ENCODE assay signal across 14 cellular contexts in genomic region chr1:70083519-70083918, GRCh38.
DNase-seq lines count a peak whose midpoint lies in the region; ATAC-seq, FAIRE-seq and TF ChIP-seq lines count a peak whose summit lies in the region.
"Had no signal": no experiment of that assay in that cellular context is flagged by ENCODE, and none has a peak within 500 bp of the region (broad histone marks: within the 10 kb centered on the region; RNA-seq: fewer than 3 reads in every experiment).

No MANE protein-coding gene starts in this region.

- POLR2A ChIA-PET in GM12878 (lab: Charles Lee): no interaction called here

- H2AFZ ChIP-seq in Loucy (ENCODE audit: low read length) (peak overlapping the region; percentile 20; the same call in 1 of the 2 replicates), GM12878 (ENCODE audit: control insufficient read depth, low read depth, low read length) (no peak overlapping the region)

- H3K4me1 ChIP-seq in Loucy (ENCODE audit: insufficient read depth, low read length, poor library complexity, severe bottlenecking): peaks cover 9% of the 10 kb centered on the region
- no peaks in the 10 kb centered on the region for H3K4me1 ChIP-seq in GM12878 (ENCODE audit: control insufficient read depth, insufficient read depth, low read length)
- no peaks in the 10 kb centered on the region for H3K4me1 ChIP-seq in gastrocnemius medialis

- TF ChIP-seq POLR2A in GM12878 (IDR thresholded peaks at IDR 0.05; ENCODE audit: low read depth, low read length) (no peak), gastrocnemius medialis (IDR thresholded peaks at IDR 0.05) (no peak)

- H3K9ac ChIP-seq in Loucy (ENCODE audit: low read depth, low read length, poor library complexity, severe bottlenecking) (no peak overlapping the region), GM12878 (ENCODE audit: control insufficient read depth, insufficient read depth, low read length) (no peak overlapping the region)

- 0 out of 2 replicates have a peak, but pooled peaks cover 3% of the 10 kb centered on the region for H3F3A ChIP-seq in Loucy (ENCODE audit: low read depth)

- intact Hi-C loops in GM12878 (cut with micrococcal nuclease; ENCODE audit: unreplicated experiment) (no loop called here), gastrocnemius medialis (cut with DNase I; ENCODE audit: low total_unique reads) (no loop called here)

- no TSS peak for BruUV-seq in GM12878 (replicated peaks; lab: Mats Ljungman, UMichigan)

- no peak for FAIRE-seq in GM12878 (lab: Jason Lieb, UNC)

- TF ChIP-seq RAD21 in GM12878 (IDR thresholded peaks at IDR 0.05; ENCODE audit: insufficient read depth, low read depth, low read length): no peak

- in situ Hi-C loops in GM12878 (cut with MboI): no loop called here
- in situ Hi-C loops in gastrocnemius medialis (cut with MboI; ENCODE audit: low sequenced_read_pairs in 4 of 4): no loop called here

- H3K4me3 ChIP-seq in Loucy (ENCODE audit: low read length, poor library complexity, severe bottlenecking) (no peak overlapping the region), GM12878 (no peak overlapping the region), gastrocnemius medialis (no peak overlapping the region)

- H3K27ac ChIP-seq in GM12878 (ENCODE audit: control insufficient read depth, insufficient read depth) (no peak overlapping the region), gastrocnemius medialis (no peak overlapping the region)

- ATAC-seq in GM18861 (IDR thresholded peaks at IDR 0.05; ENCODE audit: unreplicated experiment) (peak; percentile 89), HG02885 (IDR thresholded peaks at IDR 0.05; ENCODE audit: poor library complexity, unreplicated experiment) (peak; percentile 50), GM12878 (peak; percentile 69), GM21528 (IDR thresholded peaks at IDR 0.05; ENCODE audit: low FRiP score, unreplicated experiment) (no peak), gastrocnemius medialis (no peak)
- ATAC-seq: SK-N-SH treated with all-trans-retinoic acid at 6 μM for 48 hours had no signal

- H3K9me2 ChIP-seq in Loucy (replicated peaks; ENCODE audit: low read depth, low read length): no peaks in the 10 kb centered on the region

- H4K20me1 ChIP-seq in Loucy (ENCODE audit: insufficient read depth, low read length, poor library complexity, severe bottlenecking) (no peaks in the 10 kb centered on the region), GM12878 (ENCODE audit: control insufficient read depth, insufficient read depth) (no peaks in the 10 kb centered on the region)

- no peak for TF ChIP-seq CTCF in Loucy (conservative IDR thresholded peaks at IDR 0.05; ENCODE audit: low read length)
- TF ChIP-seq CTCF in GM12878 (IDR thresholded peaks at IDR 0.05 in 2 of 3, conservative IDR thresholded peaks at IDR 0.05 in 1 of 3; ENCODE audit: control insufficient read depth in 2 of 3, extremely low read depth in 1 of 3, insufficient read depth in 1 of 3, low read depth in 3 of 3, low read length in 3 of 3): no peak
- TF ChIP-seq CTCF in GM10266 (IDR thresholded peaks at IDR 0.05; ENCODE audit: control insufficient read depth, insufficient read depth, low read depth, missing control alignments): no peak
- no peak for TF ChIP-seq CTCF in gastrocnemius medialis (IDR thresholded peaks at IDR 0.05 in 4 of 5, conservative IDR thresholded peaks at IDR 0.05 in 1 of 5)

- H3K36me3 ChIP-seq in Loucy (ENCODE audit: insufficient read depth, low read length): no peaks in the 10 kb centered on the region
- H3K36me3 ChIP-seq in GM12878 (ENCODE audit: control insufficient read depth in 2 of 2, insufficient read depth in 2 of 2, low read length in 1 of 2): no peaks in the 10 kb centered on the region
- H3K36me3 ChIP-seq in gastrocnemius medialis: no peaks in the 10 kb centered on the region

- H3K79me2 ChIP-seq in Loucy (ENCODE audit: insufficient read depth, low read length): no peaks in the 10 kb centered on the region
- no peaks in the 10 kb centered on the region for H3K79me2 ChIP-seq in GM12878 (ENCODE audit: control insufficient read depth, insufficient read depth, low read length)

- CTCF ChIA-PET in GM12878 (lab: Yijun Ruan, JAX): no interaction called here

- WGBS in GM12878 (ENCODE audit: insufficient coverage, insufficient replicate concordance, low lambda C conversion rate, missing lambda C conversion rate): 15% methylated on average over 3 of the region's 3 CpGs

- RAD21 ChIA-PET in GM12878 (lab: Charles Lee; ENCODE audit: unreplicated experiment): no interaction called here

- no peak for TF ChIP-seq EP300 in GM12878 (IDR thresholded peaks at IDR 0.05; ENCODE audit: borderline replicate concordance in 1 of 2, control insufficient read depth in 1 of 2, low read depth in 2 of 2, low read length in 2 of 2)

- no peaks in the 10 kb centered on the region for H3K27me3 ChIP-seq in Loucy (ENCODE audit: insufficient read depth, low read length, poor library complexity, severe bottlenecking)
- H3K27me3 ChIP-seq in GM12878 (replicated peaks in 1 of 2; ENCODE audit: control insufficient read depth in 2 of 2, insufficient read depth in 2 of 2, low read length in 1 of 2): no peaks in the 10 kb centered on the region
- no peaks in the 10 kb centered on the region for H3K27me3 ChIP-seq in gastrocnemius medialis

- SMC1A ChIA-PET in GM12878 (lab: Charles Lee; ENCODE audit: uncharacterized antibody, unreplicated experiment): no interaction called here

- peaks cover 8% of the 10 kb centered on the region for H3K9me3 ChIP-seq in Loucy (ENCODE audit: insufficient read depth, low read depth, low read length)
- H3K9me3 ChIP-seq in GM12878 (replicated peaks; ENCODE audit: control insufficient read depth, insufficient read depth, low read length): no peaks in the 10 kb centered on the region
- no peaks in the 10 kb centered on the region for H3K9me3 ChIP-seq in gastrocnemius medialis

- H3K4me2 ChIP-seq in Loucy (ENCODE audit: low read depth, low read length, poor library complexity, severe bottlenecking) (no peak overlapping the region), GM12878 (ENCODE audit: control insufficient read depth, insufficient read depth) (no peak overlapping the region)

- DNase-seq in GM12878 (ENCODE audit: low read depth, low spot score): no peak
- no peak for DNase-seq in GM10266 (ENCODE audit: extremely low spot score)
- no peak for DNase-seq in kidney tubule cell (ENCODE audit: low spot score)
- no peak for DNase-seq in gastrocnemius medialis
- DNase-seq: activated CD4-positive, alpha-beta T cell treated with anti-CD3 and anti-CD28 coated beads, Interleukin-2, amount 10 ng/mL, durations not matched to agents 24 days and 14 days; activated naive CD4-positive, alpha-beta T cell; CD8-positive, alpha-beta memory T cell; NCI-H510A; stimulated activated CD4-positive, alpha-beta T cell treated with anti-CD3 and anti-CD28 coated beads, Interleukin-4, amount 100 ng/mL, for 4 hours had no signal

TF ChIP-seq in GM12878, 131 proteins besides CTCF, POLR2A, EP300 and RAD21:
- TF ChIP-seq SPI1 (IDR thresholded peaks at IDR 0.05; ENCODE audit: borderline replicate concordance, insufficient read depth, low read depth, low read length) (peak; percentile 65; the same call in 1 of the 2 replicates), EED (IDR thresholded peaks at IDR 0.05; ENCODE audit: low read depth) (no peak), ZNF217 (IDR thresholded peaks at IDR 0.05) (no peak), USF2 (IDR thresholded peaks at IDR 0.05; ENCODE audit: borderline replicate concordance, low read depth, low read length) (no peak), MTA2 (IDR thresholded peaks at IDR 0.05; ENCODE audit: low read depth) (peak; percentile 50), ZNF687 (IDR thresholded peaks at IDR 0.05) (no peak), HDGF (IDR thresholded peaks at IDR 0.05) (no peak), IKZF2 (IDR thresholded peaks at IDR 0.05) (peak in 1 of 2 experiments; percentile 20; a peak in 1 of 4 replicates), PML (IDR thresholded peaks at IDR 0.05; ENCODE audit: low read length) (no peak), HCFC1 (IDR thresholded peaks at IDR 0.05; ENCODE audit: low read length) (no peak)

Comparison
In these comparisons a context has a peak if more than half of its experiments do, and no peak if none do; other contexts are left out.
1. ATAC-seq: peak in GM18861 (single experiment), HG02885 (single experiment) and GM12878 (single experiment); none in GM21528 (single experiment) and gastrocnemius medialis (0 of 2).